ENCODE assay signal across 8 cellular contexts in genomic region chr3:106457278-106458210, GRCh38.
DNase-seq lines count a peak whose midpoint lies in the region; ATAC-seq and TF ChIP-seq lines count a peak whose summit lies in the region.

No MANE protein-coding gene starts in this region.

- H3K4me3 ChIP-seq in DND-41 (ENCODE audit: low read depth in 1 of 2, low read length in 2 of 2), result no peak overlapping the region
- no peak overlapping the region for H3K4me3 ChIP-seq in brain microvascular endothelial cell (ENCODE audit: low read depth, low read length)
- H3K4me3 ChIP-seq in naive thymus-derived CD4-positive, alpha-beta T cell (ENCODE audit: low read length), result no peak overlapping the region

- ATAC-seq in DND-41 (ENCODE audit: insufficient read depth, low read depth), result peak; percentile 93
- peak; percentile 96 for ATAC-seq in GM19324 (IDR thresholded peaks at IDR 0.05; ENCODE audit: low FRiP score, unreplicated experiment)
- peak; percentile 96 for ATAC-seq in HG03135 (IDR thresholded peaks at IDR 0.05; ENCODE audit: unreplicated experiment)
- ATAC-seq in natural killer cell treated with Interleukin-12 subunit alpha and Interleukin-12 subunit beta and Interleukin-15 and Interleukin-18, amount 100 ng/mL, for 72 hours, result peak; percentile 75 to 93
- ATAC-seq in naive thymus-derived CD4-positive, alpha-beta T cell, result no peak

- H3K79me2 ChIP-seq in DND-41 (ENCODE audit: insufficient read depth, low read length), result no peaks in the 10 kb centered on the region

- peaks cover 18% of the 10 kb centered on the region for H3K4me1 ChIP-seq in DND-41 (ENCODE audit: insufficient read depth, low read length)
- H3K4me1 ChIP-seq in naive thymus-derived CD4-positive, alpha-beta T cell (ENCODE audit: control insufficient read depth in 2 of 2, insufficient read depth in 2 of 2, low read length in 2 of 2), result no peaks in the 10 kb centered on the region

- no peaks in the 10 kb centered on the region for H4K20me1 ChIP-seq in DND-41 (ENCODE audit: insufficient read depth, low read length)

- no peak overlapping the region for H2AFZ ChIP-seq in DND-41 (ENCODE audit: low read depth, low read length)

- H3K36me3 ChIP-seq in DND-41 (ENCODE audit: insufficient read depth, low read length) (no peaks in the 10 kb centered on the region), brain microvascular endothelial cell (replicated peaks) (no peaks in the 10 kb centered on the region)
- no peaks in the 10 kb centered on the region for H3K36me3 ChIP-seq in naive thymus-derived CD4-positive, alpha-beta T cell (ENCODE audit: control insufficient read depth in 2 of 3, insufficient read depth in 3 of 3, low read length in 3 of 3)

- H3K4me3 Mint-ChIP-seq in natural killer cell treated with Interleukin-12 subunit alpha and Interleukin-12 subunit beta and Interleukin-15 and Interleukin-18, amount 100 ng/mL, for 72 hours, result peak overlapping the region; percentile 17
- H3K4me3 Mint-ChIP-seq in naive thymus-derived CD4-positive, alpha-beta T cell, result no peak overlapping the region

- CTCF ChIA-PET in naive thymus-derived CD4-positive, alpha-beta T cell (lab: Charles Lee), result no interaction called here

- no peaks in the 10 kb centered on the region for H3K36me3 Mint-ChIP-seq in natural killer cell treated with Interleukin-12 subunit alpha and Interleukin-12 subunit beta and Interleukin-15 and Interleukin-18, amount 100 ng/mL, for 72 hours
- peaks cover 0 to 7% (median 0%) of the 10 kb centered on the region in 5 donors for H3K36me3 Mint-ChIP-seq in naive thymus-derived CD4-positive, alpha-beta T cell

- peak overlapping the region in 1 of 2 donors; percentile 11 for H3K27ac Mint-ChIP-seq in natural killer cell treated with Interleukin-12 subunit alpha and Interleukin-12 subunit beta and Interleukin-15 and Interleukin-18, amount 100 ng/mL, for 72 hours
- H3K27ac Mint-ChIP-seq in naive thymus-derived CD4-positive, alpha-beta T cell, result peak overlapping the region in 3 of 9 donors; percentile 12 to 30 (median 26)

- H3K9me3 ChIP-seq in DND-41 (ENCODE audit: insufficient read depth, low read length, severe bottlenecking), result no peaks in the 10 kb centered on the region
- no peaks in the 10 kb centered on the region for H3K9me3 ChIP-seq in naive thymus-derived CD4-positive, alpha-beta T cell (ENCODE audit: control insufficient read depth in 2 of 3, low read length in 3 of 3)

- peak overlapping the region; percentile 2; the same call in 1 of the 2 replicates for H3K4me2 ChIP-seq in DND-41 (ENCODE audit: insufficient read depth, low read length)

- H3K27me3 ChIP-seq in DND-41 (ENCODE audit: insufficient read depth, low read length, poor library complexity) (no peaks in the 10 kb centered on the region), brain microvascular endothelial cell (replicated peaks) (no peaks in the 10 kb centered on the region)
- H3K27me3 ChIP-seq in naive thymus-derived CD4-positive, alpha-beta T cell (ENCODE audit: control insufficient read depth in 2 of 2, insufficient read depth in 2 of 2, low read length in 2 of 2), result no peaks in the 10 kb centered on the region

- H3K4me1 Mint-ChIP-seq in natural killer cell treated with Interleukin-12 subunit alpha and Interleukin-12 subunit beta and Interleukin-15 and Interleukin-18, amount 100 ng/mL, for 72 hours (ENCODE audit: low read depth in 2 of 2), result peaks cover 4 to 20% of the 10 kb centered on the region in 2 donors
- peaks cover 0 to 14% (median 0%) of the 10 kb centered on the region in 7 donors for H3K4me1 Mint-ChIP-seq in naive thymus-derived CD4-positive, alpha-beta T cell

- in situ Hi-C loops in brain microvascular endothelial cell (cut with HindIII; ENCODE audit: low pct_ligation_motif_present, low sequenced_read_pairs), result no loop called here

- TF ChIP-seq CTCF in DND-41 (IDR thresholded peaks at IDR 0.05; ENCODE audit: borderline replicate concordance, extremely low read depth, low read length, poor library complexity, severe bottlenecking) (no peak), brain microvascular endothelial cell (IDR thresholded peaks at IDR 0.05; ENCODE audit: low read depth, low read length, missing control alignments) (no peak)

- POLR2A ChIA-PET in naive thymus-derived CD4-positive, alpha-beta T cell (lab: Charles Lee), result no interaction called here

- DNase-seq in DND-41, result peak; percentile 67
- DNase-seq in NCI-H524 treated with DMSO at 0.1 percent for 48 hours (lab: John Stamatoyannopoulos, UW), result peak; percentile 6
- peak; percentile 82 for DNase-seq in brain microvascular endothelial cell
- DNase-seq in natural killer cell treated with Interleukin-12 subunit alpha and Interleukin-12 subunit beta and Interleukin-15 and Interleukin-18, amount 100 ng/mL, for 72 hours (ENCODE audit: low spot score), result no peak
- DNase-seq in effector CD8-positive, alpha-beta T cell (lab: John Stamatoyannopoulos, UW), result no peak
- DNase-seq in naive thymus-derived CD4-positive, alpha-beta T cell, result no peak

- peaks cover 4% of the 10 kb centered on the region for H3K9me3 Mint-ChIP-seq in natural killer cell treated with Interleukin-12 subunit alpha and Interleukin-12 subunit beta and Interleukin-15 and Interleukin-18, amount 100 ng/mL, for 72 hours
- peaks cover 0 to 12% (median 0%) of the 10 kb centered on the region in 11 donors for H3K9me3 Mint-ChIP-seq in naive thymus-derived CD4-positive, alpha-beta T cell

- intact Hi-C loops in naive thymus-derived CD4-positive, alpha-beta T cell (cut with micrococcal nuclease), result no loop called here

- H3K9ac ChIP-seq in DND-41 (ENCODE audit: low read depth, low read length), result no peak overlapping the region

- H3K27ac ChIP-seq in DND-41 (ENCODE audit: low read length) (peak overlapping the region; percentile 49; the same call in 1 of the 2 replicates), brain microvascular endothelial cell (no peak overlapping the region)
- H3K27ac ChIP-seq in naive thymus-derived CD4-positive, alpha-beta T cell (ENCODE audit: low read depth, low read length), result no peak overlapping the region

- H3K27me3 Mint-ChIP-seq in natural killer cell treated with Interleukin-12 subunit alpha and Interleukin-12 subunit beta and Interleukin-15 and Interleukin-18, amount 100 ng/mL, for 72 hours, result no peaks in the 10 kb centered on the region
- H3K27me3 Mint-ChIP-seq in naive thymus-derived CD4-positive, alpha-beta T cell, result no peaks in the 10 kb centered on the region

Comparison
In these comparisons a context has a peak if more than half of its experiments do, and no peak if none do; other contexts are left out.
1. DNase-seq: peak in DND-41 (single experiment), NCI-H524 treated with DMSO at 0.1 percent for 48 hours (single experiment) and brain microvascular endothelial cell (single experiment); none in natural killer cell treated with Interleukin-12 subunit alpha and Interleukin-12 subunit beta and Interleukin-15 and Interleukin-18, amount 100 ng/mL, for 72 hours (single experiment), effector CD8-positive, alpha-beta T cell (single experiment) and naive thymus-derived CD4-positive, alpha-beta T cell (0 of 9).